In genomic region chr11:47270331-47271271, GRCh38 we compare ENCODE assay signal across 9 cellular contexts. TPM values are rescaled to one million over a fixed set of nuclear protein-coding genes. Genes with fewer than 3 reads are reported as not detected.
A peak's percentile ranks its signal among the peaks of the same experiment; 100 is the strongest.
DNase-seq lines count a peak whose midpoint lies in the region; ATAC-seq, FAIRE-seq and TF ChIP-seq lines count a peak whose summit lies in the region.
"Had no signal": no experiment of that assay in that cellular context is flagged by ENCODE, and none has a peak within 500 bp of the region (broad histone marks: within the 10 kb centered on the region; RNA-seq: fewer than 3 reads in every experiment).

No MANE protein-coding gene starts in this region.

- H3K4me1 ChIP-seq in Caco-2: peaks cover 21% of the 10 kb centered on the region
- H3K4me1 ChIP-seq in IMR-90 (ENCODE audit: control insufficient read depth, insufficient read depth, low read length): peaks cover 18% of the 10 kb centered on the region
- peaks cover 15% of the 10 kb centered on the region for H3K4me1 ChIP-seq in mammary epithelial cell (ENCODE audit: insufficient read depth, low read length)
- peaks cover 20% of the 10 kb centered on the region for H3K4me1 ChIP-seq in keratinocyte (ENCODE audit: control insufficient read depth, extremely low read depth, insufficient read depth, low read length)

- no peak overlapping the region for H4K5ac ChIP-seq in IMR-90 (ENCODE audit: low read depth, low read length)

- H2AFZ ChIP-seq in IMR-90 (replicated peaks; ENCODE audit: low read length, poor library complexity) (peak overlapping the region; percentile 92), mammary epithelial cell (ENCODE audit: low read depth, low read length) (peak overlapping the region; percentile 91), keratinocyte (ENCODE audit: control insufficient read depth, low read length) (no peak overlapping the region)

- intact Hi-C loops in Caco-2 (cut with micrococcal nuclease; ENCODE audit: unreplicated experiment) (no loop called here), IMR-90 (cut with micrococcal nuclease) (loop anchor here (2.0 to 5.0 kb wide), 2 partner anchors 37 to 84 kb away; no protein-coding TSS in a partner anchor), mammary epithelial cell (cut with micrococcal nuclease) (loop anchor here (2.0 kb wide), 1 partner anchor 138 kb away; the partner anchor contains the start of gene SLC39A13)

- no peak overlapping the region for H2BK120ac ChIP-seq in IMR-90 (ENCODE audit: low read depth, low read length)

- peak overlapping the region; percentile 48 for H2AK9ac ChIP-seq in IMR-90 (replicated peaks; ENCODE audit: low read depth, low read length, poor library complexity)

- peak overlapping the region; percentile 66 for H3K4me3 Mint-ChIP-seq in Caco-2 (ENCODE audit: unreplicated experiment)

- H3K23ac ChIP-seq in IMR-90 (ENCODE audit: low read depth, low read length): peak overlapping the region; percentile 79; the same call in 1 of the 2 replicates

- dilution Hi-C loops in IMR-90 (cut with HindIII; ENCODE audit: low sequenced_read_pairs, unreplicated experiment): no loop called here
- dilution Hi-C loops in mammary epithelial cell (cut with HindIII; ENCODE audit: low sequenced_read_pairs): no loop called here
- dilution Hi-C loops in keratinocyte (cut with MboI; ENCODE audit: extremely low pct_ligation_motif_present, low sequenced_read_pairs): no loop called here

- 6% methylated on average over 4 of the region's 34 CpGs; no CpG with 5 or more reads in 1 of the 2 experiments for WGBS in IMR-90 (ENCODE audit: extremely low coverage in 2 of 2, insufficient read length in 1 of 2), 2 experiments
- WGBS in mammary epithelial cell (ENCODE audit: low coverage, missing lambda C conversion rate): 7% methylated on average over 14 of the region's 34 CpGs

- H4K91ac ChIP-seq in IMR-90 (ENCODE audit: insufficient read depth, low read depth, low read length): no peak overlapping the region

- no peaks in the 10 kb centered on the region for H3K9me3 Mint-ChIP-seq in Caco-2 (ENCODE audit: unreplicated experiment)

- H3K9ac ChIP-seq in IMR-90 (ENCODE audit: low read depth, low read length): peak overlapping the region; percentile 77
- peak overlapping the region; percentile 82 for H3K9ac ChIP-seq in SK-N-MC (ENCODE audit: insufficient read length)
- no peak overlapping the region for H3K9ac ChIP-seq in mammary epithelial cell (ENCODE audit: insufficient read depth, low read length)
- peak overlapping the region; percentile 82 for H3K9ac ChIP-seq in keratinocyte (ENCODE audit: control insufficient read depth, extremely low read depth, insufficient read depth, low read length)

- TF ChIP-seq POLR2A in IMR-90 (IDR thresholded peaks at IDR 0.05; ENCODE audit: low read depth, low read length): 0 out of 2 replicates have a peak, but pooled peaks have one; percentile 29

- 0 out of 2 replicates have a peak, but pooled peaks have one; percentile 2 for TF ChIP-seq RAD21 in IMR-90 (IDR thresholded peaks at IDR 0.05; ENCODE audit: low read length)

- H3K4me2 ChIP-seq in IMR-90 (ENCODE audit: low read depth, low read length): peak overlapping the region; percentile 97
- H3K4me2 ChIP-seq in mammary epithelial cell (ENCODE audit: insufficient read depth, low read depth, low read length): peak overlapping the region; percentile 86
- peak overlapping the region; percentile 90 for H3K4me2 ChIP-seq in keratinocyte (ENCODE audit: control insufficient read depth, extremely low read depth, insufficient read depth, low read depth, low read length)

- no peak overlapping the region for H2BK15ac ChIP-seq in IMR-90 (ENCODE audit: low read depth, low read length)

- no peak for ATAC-seq in IMR-90 (ENCODE audit: low read depth)
- ATAC-seq in GM18498 (IDR thresholded peaks at IDR 0.05; ENCODE audit: unreplicated experiment): no peak
- ATAC-seq in HG03135 (IDR thresholded peaks at IDR 0.05; ENCODE audit: unreplicated experiment): no peak

- peaks cover 40% of the 10 kb centered on the region for H4K20me1 ChIP-seq in IMR-90 (ENCODE audit: insufficient read depth, low read length)
- peaks cover 2% of the 10 kb centered on the region for H4K20me1 ChIP-seq in mammary epithelial cell (ENCODE audit: insufficient read depth, low read length)
- no peaks in the 10 kb centered on the region for H4K20me1 ChIP-seq in keratinocyte (ENCODE audit: control insufficient read depth, extremely low read depth, insufficient read depth, low read length)

- H3K4me3 ChIP-seq in Caco-2 (ENCODE audit: low read depth, low read length): peak overlapping the region; percentile 92
- peak overlapping the region; percentile 89 for H3K4me3 ChIP-seq in IMR-90 (ENCODE audit: insufficient read depth, low read depth, low read length)
- H3K4me3 ChIP-seq in SK-N-MC: peak overlapping the region; percentile 81
- peak overlapping the region; percentile 75 to 87 (median 87) for H3K4me3 ChIP-seq in mammary epithelial cell (replicated peaks in 1 of 3; ENCODE audit: insufficient read depth in 1 of 3, low read depth in 2 of 3, low read length in 3 of 3)
- peak overlapping the region; percentile 74 to 80 (median 74) for H3K4me3 ChIP-seq in keratinocyte (ENCODE audit: control insufficient read depth in 2 of 3, extremely low read depth in 1 of 3, insufficient read depth in 2 of 3, low read depth in 1 of 3, low read length in 3 of 3)

- peak overlapping the region; percentile 6 for H2AK5ac ChIP-seq in IMR-90 (ENCODE audit: low read depth, low read length)

- H4K8ac ChIP-seq in IMR-90 (ENCODE audit: low read depth in 2 of 2, low read length in 2 of 2): peak overlapping the region in 1 of 2 experiments; percentile 66; a peak in 1 of 4 replicates

- in situ Hi-C loops in IMR-90 (cut with MboI; ENCODE audit: low sequenced_read_pairs): no loop called here
- in situ Hi-C loops in mammary epithelial cell (cut with MboI; ENCODE audit: low sequenced_read_pairs in 2 of 2): no loop called here

- H3K56ac ChIP-seq in IMR-90 (ENCODE audit: extremely low read depth, insufficient read depth, low read length): no peak overlapping the region

- H3K79me2 ChIP-seq in mammary epithelial cell (ENCODE audit: insufficient read depth, low read length): peaks cover 53% of the 10 kb centered on the region
- H3K79me2 ChIP-seq in keratinocyte (ENCODE audit: control insufficient read depth, insufficient read depth, low read length): peaks cover 32% of the 10 kb centered on the region

- no peaks in the 10 kb centered on the region for H3K27me3 ChIP-seq in Caco-2 (replicated peaks; ENCODE audit: control insufficient read depth, insufficient read depth, low read length)
- H3K27me3 ChIP-seq in IMR-90 (ENCODE audit: control insufficient read depth, insufficient read depth, low read length): no peaks in the 10 kb centered on the region
- no peaks in the 10 kb centered on the region for H3K27me3 ChIP-seq in mammary epithelial cell (ENCODE audit: insufficient read depth, low read length)
- no peaks in the 10 kb centered on the region for H3K27me3 ChIP-seq in keratinocyte (ENCODE audit: control insufficient read depth, extremely low read depth, insufficient read depth, low read length)

- peaks cover 28% of the 10 kb centered on the region for H3K4me1 Mint-ChIP-seq in Caco-2 (ENCODE audit: low read depth, unreplicated experiment)

- H3K27ac ChIP-seq in IMR-90 (ENCODE audit: insufficient read depth, low read length): peak overlapping the region; percentile 83
- peak overlapping the region; percentile 98; the same call in 1 of the 2 replicates for H3K27ac ChIP-seq in SK-N-MC
- no peak overlapping the region for H3K27ac ChIP-seq in mammary epithelial cell (ENCODE audit: insufficient read depth, low read depth, low read length)
- no peak overlapping the region for H3K27ac ChIP-seq in keratinocyte (ENCODE audit: control insufficient read depth, insufficient read depth, low read length)

- H3K9me3 ChIP-seq in Caco-2 (no peaks in the 10 kb centered on the region), IMR-90 (ENCODE audit: control insufficient read depth, insufficient read depth, low read length) (no peaks in the 10 kb centered on the region), SK-N-MC (ENCODE audit: low read depth, low read length) (no peaks in the 10 kb centered on the region), mammary epithelial cell (replicated peaks; ENCODE audit: insufficient read depth, low read length) (no peaks in the 10 kb centered on the region), keratinocyte (ENCODE audit: control insufficient read depth, low read depth, low read length) (no peaks in the 10 kb centered on the region)

- H3K27me3 Mint-ChIP-seq in Caco-2 (ENCODE audit: insufficient read depth, unreplicated experiment): no peaks in the 10 kb centered on the region

- H2BK5ac ChIP-seq in IMR-90 (ENCODE audit: low read depth, low read length, poor library complexity, severe bottlenecking): no peak overlapping the region

- H3K36me3 Mint-ChIP-seq in Caco-2 (ENCODE audit: insufficient read depth, unreplicated experiment): peaks cover 14% of the 10 kb centered on the region

- POLR2A ChIA-PET in Caco-2 (lab: Charles Lee): interaction anchor here (0.5 to 1.4 kb wide), 7 partner anchors 13 to 672 kb away, joined by 3 to 8 read pairs (median 3); partner anchors contain the start of genes DDB2 and NR1H3
- POLR2A ChIA-PET in IMR-90 (lab: Charles Lee; ENCODE audit: unreplicated experiment): interaction anchor here (0.6 to 0.8 kb wide), 2 partner anchors 11 to 13 kb away, joined by 4 to 6 read pairs; partner anchors contain the start of gene NR1H3

- H3K9me1 ChIP-seq in IMR-90 (ENCODE audit: insufficient read depth, low read length) (peaks cover 26% of the 10 kb centered on the region), keratinocyte (ENCODE audit: control insufficient read depth, extremely low read depth, insufficient read depth, low read length) (peaks cover 2% of the 10 kb centered on the region)

- peaks cover 3% of the 10 kb centered on the region; the same call in 1 of the 2 replicates for H3K36me3 ChIP-seq in Caco-2 (ENCODE audit: control insufficient read depth, insufficient read depth, low read length)
- peaks cover 8% of the 10 kb centered on the region; the same call in 1 of the 2 replicates for H3K36me3 ChIP-seq in IMR-90 (ENCODE audit: control insufficient read depth, insufficient read depth, low read length)
- peaks cover 14% of the 10 kb centered on the region for H3K36me3 ChIP-seq in SK-N-MC (ENCODE audit: insufficient read depth, low read length)
- peaks cover 2% of the 10 kb centered on the region for H3K36me3 ChIP-seq in mammary epithelial cell (ENCODE audit: insufficient read depth, low read length)
- peaks cover 0 to 6% of the 10 kb centered on the region in 2 experiments for H3K36me3 ChIP-seq in keratinocyte (ENCODE audit: control insufficient read depth in 2 of 2, extremely low read depth in 1 of 2, insufficient read depth in 2 of 2, low read length in 2 of 2)

- H3K79me1 ChIP-seq in IMR-90 (ENCODE audit: low read depth in 1 of 2, low read length in 2 of 2): peaks cover 20 to 55% of the 10 kb centered on the region in 2 experiments

- no peak for FAIRE-seq in keratinocyte (lab: Jason Lieb, UNC)
- FAIRE-seq: TTC549 had no signal

- peak overlapping the region; percentile 19 for H3K4ac ChIP-seq in IMR-90 (ENCODE audit: low read depth, low read length)

- no peak overlapping the region for H3K18ac ChIP-seq in IMR-90 (ENCODE audit: low read depth, low read length)

- CTCF ChIA-PET in Caco-2 (lab: Charles Lee): interaction anchor here (0.5 to 1.8 kb wide), 5 partner anchors 12 to 104 kb away, joined by 3 to 15 read pairs (median 3); partner anchors contain the start of gene NR1H3
- CTCF ChIA-PET in IMR-90 (lab: Yijun Ruan, JAX): interaction anchor here (0.6 to 1.6 kb wide), 4 partner anchors 11 to 146 kb away, joined by 3 to 5 read pairs (median 4); partner anchors contain the start of gene NR1H3
- CTCF ChIA-PET in mammary epithelial cell (lab: Charles Lee; ENCODE audit: low non-redundant PET): interaction anchor here (0.7 kb wide), 1 partner anchor 85 kb away, joined by 3 read pairs; no protein-coding TSS in a partner anchor

- no peak overlapping the region for H2BK20ac ChIP-seq in IMR-90 (ENCODE audit: low read depth, low read length)

- BruUV-seq in Caco-2 (replicated peaks; lab: Mats Ljungman, UMichigan): no TSS peak
- BruUV-seq in IMR-90 (replicated peaks; lab: Mats Ljungman, UMichigan): no TSS peak
- BruUV-seq in mammary epithelial cell (replicated peaks; lab: Mats Ljungman, UMichigan): no TSS peak

- peak overlapping the region; percentile 93 for H3K27ac Mint-ChIP-seq in Caco-2 (ENCODE audit: unreplicated experiment)

- peak overlapping the region; percentile 56 for H3K14ac ChIP-seq in IMR-90 (replicated peaks; ENCODE audit: low read depth, low read length)

- TF ChIP-seq CTCF in Caco-2 (IDR thresholded peaks at IDR 0.05; ENCODE audit: insufficient read depth in 1 of 2, low read depth in 1 of 2, low read length in 1 of 2, severe bottlenecking in 1 of 2, unreplicated experiment in 1 of 2) (no peak), IMR-90 (conservative IDR thresholded peaks at IDR 0.05; ENCODE audit: low read depth, low read length) (0 out of 2 replicates have a peak, but pooled peaks have one; percentile 16), mammary epithelial cell (conservative IDR thresholded peaks at IDR 0.05 in 1 of 2, IDR thresholded peaks at IDR 0.05 in 1 of 2; ENCODE audit: extremely low read depth in 1 of 2, insufficient read depth in 1 of 2, low read depth in 1 of 2, low read length in 2 of 2) (peak in 1 of 2 donors; percentile 21), keratinocyte (optimal IDR thresholded peaks at IDR 0.05 in 1 of 3, IDR thresholded peaks at IDR 0.05 in 1 of 3, conservative IDR thresholded peaks at IDR 0.05 in 1 of 3; ENCODE audit: extremely low read depth in 1 of 3, insufficient read depth in 2 of 3, low read length in 3 of 3) (peak; percentile 1 to 19 (median 13))

- DNase-seq in Caco-2 (peak in 1 of 2 experiments; percentile 42), IMR-90 (peak; percentile 72), SK-N-MC (ENCODE audit: low read depth, low spot score) (no peak), mammary epithelial cell (peak; percentile 54), keratinocyte (ENCODE audit: low read depth, low spot score) (no peak)
- peak; percentile 20 for DNase-seq in stimulated activated CD8-positive, alpha-beta memory T cell treated with anti-CD3 and anti-CD28 coated beads, Interleukin-12 subunit alpha, Interleukin-12 subunit beta, amount 100 ng/mL, for 1 hour (ENCODE audit: low read depth)

RNA-seq across cellular contexts. Expression of gene MADD, which starts 0.7 kb away (rescaled TPM):
- 63.8 and 65.9 TPM in 2 replicates for total RNA-seq in Caco-2 (2022)
- 11.1 and 13.3 TPM in 2 replicates for total RNA-seq in IMR-90 (2012; rRNA removed)
- 16.4 and 17.3 TPM in 2 replicates for polyA plus RNA-seq in IMR-90 (2012; rRNA removed)
- polyA plus RNA-seq in IMR-90 (2012; cell fraction: cytosol; rRNA removed): 11.8 and 13.6 TPM in 2 replicates
- polyA plus RNA-seq in IMR-90 (2012; cell fraction: nucleus; rRNA removed; ENCODE audit: low replicate concordance): 45.5 and 53.1 TPM in 2 replicates
- total RNA-seq in mammary epithelial cell: 10 to 100 TPM; 23.0 to 23.4 TPM
- polyA plus RNA-seq in mammary epithelial cell: 8.2 TPM
- 50.1 TPM for polyA minus RNA-seq in mammary epithelial cell
- polyA plus RNA-seq in keratinocyte: 9.3 to 14.4 TPM (median 11.9 TPM) in 3 replicates
- polyA plus RNA-seq in keratinocyte (2011; ENCODE audit: low read depth): 13.7 TPM
- polyA plus RNA-seq in keratinocyte (2011; cell fraction: cytosol; rRNA removed): 9.2 and 9.4 TPM in 2 replicates
- 33.6 and 43.4 TPM in 2 replicates for polyA plus RNA-seq in keratinocyte (2011; cell fraction: nucleus; rRNA removed)
- polyA plus RNA-seq in keratinocyte (2012; ENCODE audit: low replicate concordance): 13.1 and 13.8 TPM in 2 replicates
- polyA minus RNA-seq in keratinocyte: 27.7 to 74.8 TPM (median 44.0 TPM) in 3 replicates
- polyA minus RNA-seq in keratinocyte (2011; cell fraction: cytosol; rRNA and poly(A)+ RNA removed): 11.5 TPM
- polyA minus RNA-seq in keratinocyte (2011; cell fraction: nucleus; rRNA and poly(A)+ RNA removed): 23.7 and 38.3 TPM in 2 replicates

RNA-seq across cellular contexts. Expression of gene NR1H3, which starts 12.8 kb away (rescaled TPM):
- total RNA-seq in Caco-2 (2022): 40.8 and 44.8 TPM in 2 replicates
- total RNA-seq in IMR-90 (2012; rRNA removed): 9.1 and 9.7 TPM in 2 replicates
- polyA plus RNA-seq in IMR-90 (2012; rRNA removed): 13.6 and 19.0 TPM in 2 replicates
- 9.7 and 15.4 TPM in 2 replicates for polyA plus RNA-seq in IMR-90 (2012; cell fraction: cytosol; rRNA removed)
- polyA plus RNA-seq in IMR-90 (2012; cell fraction: nucleus; rRNA removed; ENCODE audit: low replicate concordance): 48.0 and 62.0 TPM in 2 replicates
- total RNA-seq in mammary epithelial cell: 1 to 10 TPM; 4.5 to 5.5 TPM
- polyA plus RNA-seq in mammary epithelial cell: 6.7 TPM
- polyA minus RNA-seq in mammary epithelial cell: 26.6 TPM
- 7.6 to 10.3 TPM (median 9.1 TPM) in 3 replicates for polyA plus RNA-seq in keratinocyte
- polyA plus RNA-seq in keratinocyte (2011; ENCODE audit: low read depth): 2.2 TPM
- 6.0 and 7.4 TPM in 2 replicates for polyA plus RNA-seq in keratinocyte (2011; cell fraction: cytosol; rRNA removed)
- polyA plus RNA-seq in keratinocyte (2011; cell fraction: nucleus; rRNA removed): 8.8 and 9.0 TPM in 2 replicates
- polyA plus RNA-seq in keratinocyte (2012; ENCODE audit: low replicate concordance): 6.9 and 7.3 TPM in 2 replicates
- polyA minus RNA-seq in keratinocyte: 7.3 to 9.1 TPM (median 8.9 TPM) in 3 replicates
- polyA minus RNA-seq in keratinocyte (2011; cell fraction: cytosol; rRNA and poly(A)+ RNA removed): 5.0 TPM
- 2.4 and 5.2 TPM in 2 replicates for polyA minus RNA-seq in keratinocyte (2011; cell fraction: nucleus; rRNA and poly(A)+ RNA removed)

RNA-seq across cellular contexts. Expression of gene ACP2, which starts 22.0 kb away (rescaled TPM):
- total RNA-seq in Caco-2 (2022) (44.7 and 48.2 TPM in 2 replicates), IMR-90 (2012; rRNA removed) (10.3 and 17.7 TPM in 2 replicates), mammary epithelial cell (10 to 100 TPM; 24.0 to 34.2 TPM)
- polyA plus RNA-seq in IMR-90 (2012; rRNA removed) (23.6 and 24.8 TPM in 2 replicates), mammary epithelial cell (17.6 TPM), keratinocyte (10.9 to 19.8 TPM (median 11.5 TPM) in 3 replicates)
- 17.6 and 27.9 TPM in 2 replicates for polyA plus RNA-seq in IMR-90 (2012; cell fraction: cytosol; rRNA removed)
- 44.8 and 66.4 TPM in 2 replicates for polyA plus RNA-seq in IMR-90 (2012; cell fraction: nucleus; rRNA removed; ENCODE audit: low replicate concordance)
- polyA minus RNA-seq in mammary epithelial cell (41.6 TPM), keratinocyte (16.9 to 37.7 TPM (median 21.1 TPM) in 3 replicates)
- 2.9 TPM for polyA plus RNA-seq in keratinocyte (2011; ENCODE audit: low read depth)
- polyA plus RNA-seq in keratinocyte (2011; cell fraction: cytosol; rRNA removed): 8.1 and 8.9 TPM in 2 replicates
- polyA plus RNA-seq in keratinocyte (2011; cell fraction: nucleus; rRNA removed): 36.2 and 36.6 TPM in 2 replicates
- polyA plus RNA-seq in keratinocyte (2012; ENCODE audit: low replicate concordance): 7.8 and 18.1 TPM in 2 replicates
- 17.3 TPM for polyA minus RNA-seq in keratinocyte (2011; cell fraction: cytosol; rRNA and poly(A)+ RNA removed)
- 30.0 and 37.2 TPM in 2 replicates for polyA minus RNA-seq in keratinocyte (2011; cell fraction: nucleus; rRNA and poly(A)+ RNA removed)

RNA-seq across cellular contexts. Expression of gene DDB2, which starts 55.8 kb away (rescaled TPM):
- total RNA-seq in Caco-2 (2022) (42.2 and 43.7 TPM in 2 replicates), IMR-90 (2012; rRNA removed) (25.6 and 27.8 TPM in 2 replicates), mammary epithelial cell (100 to 1,000 TPM in 1 of 2 donors, 10 to 100 TPM in 1; 43.0 to 101 TPM)
- polyA plus RNA-seq in IMR-90 (2012; rRNA removed) (33.5 and 33.6 TPM in 2 replicates), mammary epithelial cell (94.6 TPM), keratinocyte (34.9 to 50.5 TPM (median 45.0 TPM) in 3 replicates)
- 24.1 and 24.5 TPM in 2 replicates for polyA plus RNA-seq in IMR-90 (2012; cell fraction: cytosol; rRNA removed)
- polyA plus RNA-seq in IMR-90 (2012; cell fraction: nucleus; rRNA removed; ENCODE audit: low replicate concordance): 77.2 and 160 TPM in 2 replicates
- polyA minus RNA-seq in mammary epithelial cell (71.6 TPM), keratinocyte (22.4 to 33.0 TPM (median 23.0 TPM) in 3 replicates)
- 19.0 TPM for polyA plus RNA-seq in keratinocyte (2011; ENCODE audit: low read depth)
- 24.3 and 24.8 TPM in 2 replicates for polyA plus RNA-seq in keratinocyte (2011; cell fraction: cytosol; rRNA removed)
- 60.4 and 68.2 TPM in 2 replicates for polyA plus RNA-seq in keratinocyte (2011; cell fraction: nucleus; rRNA removed)
- 42.5 and 55.8 TPM in 2 replicates for polyA plus RNA-seq in keratinocyte (2012; ENCODE audit: low replicate concordance)
- polyA minus RNA-seq in keratinocyte (2011; cell fraction: cytosol; rRNA and poly(A)+ RNA removed): 26.9 TPM
- polyA minus RNA-seq in keratinocyte (2011; cell fraction: nucleus; rRNA and poly(A)+ RNA removed): 11.2 and 18.9 TPM in 2 replicates

Comparison
In these comparisons a context has a peak if more than half of its experiments do, and no peak if none do; other contexts are left out.
1. DNase-seq: peak in IMR-90 (single experiment), mammary epithelial cell (single experiment) and stimulated activated CD8-positive, alpha-beta memory T cell treated with anti-CD3 and anti-CD28 coated beads, Interleukin-12 subunit alpha, Interleukin-12 subunit beta, amount 100 ng/mL, for 1 hour (single experiment); none in SK-N-MC (single experiment) and keratinocyte (single experiment).
2. CTCF ChIP-seq: peak in IMR-90 (single experiment) and keratinocyte (3 of 3); none in Caco-2 (0 of 2).
3. H3K27ac ChIP-seq: peak in IMR-90 (single experiment) and SK-N-MC (single experiment); none in mammary epithelial cell (single experiment) and keratinocyte (single experiment).
4. Peak in every context shown above with its lines, with median percentiles within 50 percentile points of each other: H3K4me3 ChIP-seq and H3K4me2 ChIP-seq.